Comparison of ENCODE assay signal across 1 cellular context in the genomic region with DNA sequence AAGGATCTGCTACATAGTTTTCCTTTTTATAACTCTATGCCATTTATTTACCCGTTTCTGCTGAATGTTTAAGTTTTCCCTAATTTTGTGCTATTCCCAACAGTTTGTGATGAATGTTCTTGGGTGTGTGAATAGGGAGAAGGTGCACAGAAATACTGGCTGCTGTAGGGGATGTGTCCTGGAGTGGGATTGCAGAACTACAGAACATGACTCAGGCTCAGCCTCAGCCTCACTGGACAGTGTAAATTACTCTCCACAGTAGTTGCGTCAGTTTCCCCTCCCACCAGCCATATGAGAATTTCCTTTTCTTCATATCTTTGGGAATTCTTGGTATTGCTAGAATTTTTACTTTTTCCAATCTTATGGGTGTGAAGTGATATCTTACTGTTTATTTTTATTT.
TF ChIP-seq lines count a peak whose summit lies in the region.

No MANE protein-coding gene starts in this region.

TF ChIP-seq in K562, 482 proteins besides CTCF, POLR2A, EP300 and RAD21 (continued from another document):
- TF ChIP-seq HDAC1 (IDR thresholded peaks at IDR 0.05) (no peak), GTF2F1 (IDR thresholded peaks at IDR 0.05; ENCODE audit: low read depth, low read length) (no peak), MTA2 (IDR thresholded peaks at IDR 0.05; ENCODE audit: low read depth) (no peak), BCOR (IDR thresholded peaks at IDR 0.05) (no peak), JUN (IDR thresholded peaks at IDR 0.05; ENCODE audit: borderline replicate concordance, low read depth, low read length) (no peak), JUN (CRISPR knock-in tag; IDR thresholded peaks at IDR 0.05; ENCODE audit: borderline replicate concordance) (no peak), ZC3H8 (IDR thresholded peaks at IDR 0.05) (no peak), ZNF644 (tag; IDR thresholded peaks at IDR 0.05; ENCODE audit: low read depth) (no peak), ZNF79 (CRISPR knock-in tag; IDR thresholded peaks at IDR 0.05; ENCODE audit: low read depth) (no peak), CBX2 (IDR thresholded peaks at IDR 0.05; ENCODE audit: insufficient read depth, low read length, poor library complexity, severe bottlenecking) (no peak), CEBPG (CRISPR knock-in tag; IDR thresholded peaks at IDR 0.05) (peak; percentile 64; the same call in 1 of the 2 replicates), CEBPG (tag; conservative IDR thresholded peaks at IDR 0.05 in 1 of 2, IDR thresholded peaks at IDR 0.05 in 1 of 2) (peak; percentile 44 to 66; a peak in 3 of 4 replicates), KDM2B (CRISPR knock-in tag; IDR thresholded peaks at IDR 0.05) (no peak), HIVEP1 (CRISPR knock-in tag; IDR thresholded peaks at IDR 0.05) (no peak), PHF20 (IDR thresholded peaks at IDR 0.05; ENCODE audit: partially characterized antibody) (no peak), L3MBTL2 (IDR thresholded peaks at IDR 0.05) (no peak), ZNF133 (CRISPR knock-in tag; IDR thresholded peaks at IDR 0.05) (no peak), GABPA (tag; conservative IDR thresholded peaks at IDR 0.05; ENCODE audit: low read depth) (no peak), SPI1 (IDR thresholded peaks at IDR 0.05; ENCODE audit: borderline replicate concordance, low read depth, low read length) (no peak), NCOR1 (IDR thresholded peaks at IDR 0.05) (no peak), NFXL1 (CRISPR knock-in tag; IDR thresholded peaks at IDR 0.05) (no peak), CEBPB (tag; IDR thresholded peaks at IDR 0.05) (peak; percentile 64), MEF2D (tag; conservative IDR thresholded peaks at IDR 0.05; ENCODE audit: low read depth) (no peak), CBX1 (IDR thresholded peaks at IDR 0.05; ENCODE audit: low read depth) (no peak), ZNF184 (CRISPR knock-in tag; IDR thresholded peaks at IDR 0.05) (no peak), SMARCE1 (IDR thresholded peaks at IDR 0.05) (0 out of 2 replicates have a peak, but pooled peaks have one; percentile 18), SAP30 (IDR thresholded peaks at IDR 0.05; ENCODE audit: borderline replicate concordance, insufficient read depth, low read depth, low read length, poor library complexity, severe bottlenecking) (no peak), ZNF589 (CRISPR knock-in tag; IDR thresholded peaks at IDR 0.05; ENCODE audit: low read depth) (no peak), ZNF263 (CRISPR knock-in tag; IDR thresholded peaks at IDR 0.05; ENCODE audit: borderline replicate concordance) (no peak), HNRNPK (IDR thresholded peaks at IDR 0.05; ENCODE audit: low read depth, low read length, poor library complexity, severe bottlenecking) (no peak), CHCHD3 (CRISPR knock-in tag; IDR thresholded peaks at IDR 0.05) (no peak), ZNF764 (CRISPR knock-in tag; IDR thresholded peaks at IDR 0.05; ENCODE audit: low read depth) (no peak), ZNF695 (CRISPR knock-in tag; IDR thresholded peaks at IDR 0.05) (no peak), MCM5 (IDR thresholded peaks at IDR 0.05; ENCODE audit: low read depth) (no peak), EP400 (IDR thresholded peaks at IDR 0.05) (no peak), POU5F1 (IDR thresholded peaks at IDR 0.05; ENCODE audit: borderline replicate concordance, low read depth, low read length, partially characterized antibody) (no peak), U2AF1 (optimal IDR thresholded peaks at IDR 0.05; ENCODE audit: low read depth, low read length) (no peak), HMG20A (CRISPR knock-in tag; conservative IDR thresholded peaks at IDR 0.05) (no peak), SOX6 (IDR thresholded peaks at IDR 0.05) (no peak), CAMTA2 (CRISPR knock-in tag; conservative IDR thresholded peaks at IDR 0.05) (no peak), ARID1B (IDR thresholded peaks at IDR 0.05) (peak; percentile 44; the same call in 1 of the 2 replicates), TGIF2 (CRISPR knock-in tag; IDR thresholded peaks at IDR 0.05) (no peak), RBM25 (IDR thresholded peaks at IDR 0.05; ENCODE audit: low read depth, low read length, severe bottlenecking) (no peak), COPS2 (conservative IDR thresholded peaks at IDR 0.05) (no peak), TAF9B (IDR thresholded peaks at IDR 0.05; ENCODE audit: partially characterized antibody) (no peak), SLC30A9 (CRISPR knock-in tag; IDR thresholded peaks at IDR 0.05) (no peak), ZNF140 (CRISPR knock-in tag; IDR thresholded peaks at IDR 0.05) (no peak), FOXP1 (CRISPR knock-in tag; IDR thresholded peaks at IDR 0.05) (no peak), FOSL1 (tag; conservative IDR thresholded peaks at IDR 0.05) (peak; percentile 40; the same call in 1 of the 2 replicates), PHB (CRISPR knock-in tag; IDR thresholded peaks at IDR 0.05) (no peak), TAF1 (IDR thresholded peaks at IDR 0.05; ENCODE audit: control insufficient read depth, extremely low read depth, insufficient read depth, low read length, severe bottlenecking) (no peak), PYGO2 (tag; IDR thresholded peaks at IDR 0.05) (no peak), ETS2 (tag; IDR thresholded peaks at IDR 0.05; ENCODE audit: borderline replicate concordance, poor library complexity, severe bottlenecking) (no peak), NRF1 (conservative IDR thresholded peaks at IDR 0.05 in 1 of 2, IDR thresholded peaks at IDR 0.05 in 1 of 2) (0 out of 4 replicates have a peak, but pooled peaks of 1 of the 2 experiments have one; percentile 16)
- TF ChIP-seq, protein P1, sequence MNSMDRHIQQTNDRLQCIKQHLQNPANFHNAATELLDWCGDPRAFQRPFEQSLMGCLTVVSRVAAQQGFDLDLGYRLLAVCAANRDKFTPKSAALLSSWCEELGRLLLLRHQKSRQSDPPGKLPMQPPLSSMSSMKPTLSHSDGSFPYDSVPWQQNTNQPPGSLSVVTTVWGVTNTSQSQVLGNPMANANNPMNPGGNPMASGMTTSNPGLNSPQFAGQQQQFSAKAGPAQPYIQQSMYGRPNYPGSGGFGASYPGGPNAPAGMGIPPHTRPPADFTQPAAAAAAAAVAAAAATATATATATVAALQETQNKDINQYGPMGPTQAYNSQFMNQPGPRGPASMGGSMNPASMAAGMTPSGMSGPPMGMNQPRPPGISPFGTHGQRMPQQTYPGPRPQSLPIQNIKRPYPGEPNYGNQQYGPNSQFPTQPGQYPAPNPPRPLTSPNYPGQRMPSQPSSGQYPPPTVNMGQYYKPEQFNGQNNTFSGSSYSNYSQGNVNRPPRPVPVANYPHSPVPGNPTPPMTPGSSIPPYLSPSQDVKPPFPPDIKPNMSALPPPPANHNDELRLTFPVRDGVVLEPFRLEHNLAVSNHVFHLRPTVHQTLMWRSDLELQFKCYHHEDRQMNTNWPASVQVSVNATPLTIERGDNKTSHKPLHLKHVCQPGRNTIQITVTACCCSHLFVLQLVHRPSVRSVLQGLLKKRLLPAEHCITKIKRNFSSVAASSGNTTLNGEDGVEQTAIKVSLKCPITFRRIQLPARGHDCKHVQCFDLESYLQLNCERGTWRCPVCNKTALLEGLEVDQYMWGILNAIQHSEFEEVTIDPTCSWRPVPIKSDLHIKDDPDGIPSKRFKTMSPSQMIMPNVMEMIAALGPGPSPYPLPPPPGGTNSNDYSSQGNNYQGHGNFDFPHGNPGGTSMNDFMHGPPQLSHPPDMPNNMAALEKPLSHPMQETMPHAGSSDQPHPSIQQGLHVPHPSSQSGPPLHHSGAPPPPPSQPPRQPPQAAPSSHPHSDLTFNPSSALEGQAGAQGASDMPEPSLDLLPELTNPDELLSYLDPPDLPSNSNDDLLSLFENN (IDR thresholded peaks at IDR 0.05; ENCODE audit: low read depth in 2 of 2, low read length in 2 of 2), result no peak
- TF ChIP-seq, protein P2, sequence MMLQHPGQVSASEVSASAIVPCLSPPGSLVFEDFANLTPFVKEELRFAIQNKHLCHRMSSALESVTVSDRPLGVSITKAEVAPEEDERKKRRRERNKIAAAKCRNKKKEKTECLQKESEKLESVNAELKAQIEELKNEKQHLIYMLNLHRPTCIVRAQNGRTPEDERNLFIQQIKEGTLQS (IDR thresholded peaks at IDR 0.05), result peak; percentile 53; the same call in 1 of the 2 replicates
- TF ChIP-seq, protein P2 (CRISPR knock-in tag; conservative IDR thresholded peaks at IDR 0.05), result no peak
- TF ChIP-seq, protein P3, sequence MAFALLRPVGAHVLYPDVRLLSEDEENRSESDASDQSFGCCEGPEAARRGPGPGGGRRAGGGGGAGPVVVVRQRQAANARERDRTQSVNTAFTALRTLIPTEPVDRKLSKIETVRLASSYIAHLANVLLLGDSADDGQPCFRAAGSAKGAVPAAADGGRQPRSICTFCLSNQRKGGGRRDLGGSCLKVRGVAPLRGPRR (CRISPR knock-in tag; IDR thresholded peaks at IDR 0.05), result no peak
- TF ChIP-seq, protein P4, sequence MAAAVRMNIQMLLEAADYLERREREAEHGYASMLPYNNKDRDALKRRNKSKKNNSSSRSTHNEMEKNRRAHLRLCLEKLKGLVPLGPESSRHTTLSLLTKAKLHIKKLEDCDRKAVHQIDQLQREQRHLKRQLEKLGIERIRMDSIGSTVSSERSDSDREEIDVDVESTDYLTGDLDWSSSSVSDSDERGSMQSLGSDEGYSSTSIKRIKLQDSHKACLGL (CRISPR knock-in tag; IDR thresholded peaks at IDR 0.05; ENCODE audit: borderline replicate concordance, poor library complexity, severe bottlenecking), result no peak
- TF ChIP-seq, protein P5, sequence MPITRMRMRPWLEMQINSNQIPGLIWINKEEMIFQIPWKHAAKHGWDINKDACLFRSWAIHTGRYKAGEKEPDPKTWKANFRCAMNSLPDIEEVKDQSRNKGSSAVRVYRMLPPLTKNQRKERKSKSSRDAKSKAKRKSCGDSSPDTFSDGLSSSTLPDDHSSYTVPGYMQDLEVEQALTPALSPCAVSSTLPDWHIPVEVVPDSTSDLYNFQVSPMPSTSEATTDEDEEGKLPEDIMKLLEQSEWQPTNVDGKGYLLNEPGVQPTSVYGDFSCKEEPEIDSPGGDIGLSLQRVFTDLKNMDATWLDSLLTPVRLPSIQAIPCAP (CRISPR knock-in tag; IDR thresholded peaks at IDR 0.05; ENCODE audit: borderline replicate concordance), result no peak
- TF ChIP-seq, protein P6, sequence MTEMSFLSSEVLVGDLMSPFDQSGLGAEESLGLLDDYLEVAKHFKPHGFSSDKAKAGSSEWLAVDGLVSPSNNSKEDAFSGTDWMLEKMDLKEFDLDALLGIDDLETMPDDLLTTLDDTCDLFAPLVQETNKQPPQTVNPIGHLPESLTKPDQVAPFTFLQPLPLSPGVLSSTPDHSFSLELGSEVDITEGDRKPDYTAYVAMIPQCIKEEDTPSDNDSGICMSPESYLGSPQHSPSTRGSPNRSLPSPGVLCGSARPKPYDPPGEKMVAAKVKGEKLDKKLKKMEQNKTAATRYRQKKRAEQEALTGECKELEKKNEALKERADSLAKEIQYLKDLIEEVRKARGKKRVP (CRISPR knock-in tag; IDR thresholded peaks at IDR 0.05), result 0 out of 2 replicates have a peak, but pooled peaks have one; percentile 24
